2 cellular contexts compared by ENCODE assay signal in genomic region chr1:179229214-179230140, GRCh38.
TF ChIP-seq lines count a peak whose summit lies in the region.

Gene ABL2 (minus strand): TSS chr1:179229677. CDS start chr1:179229397, 280 bp downstream.

TF ChIP-seq in IMR-90, 13 proteins besides CTCF, POLR2A, EP300 and RAD21:
- TF ChIP-seq USF2 (IDR thresholded peaks at IDR 0.05; ENCODE audit: low read depth, low read length), result no peak
- no peak for TF ChIP-seq ELK1 (IDR thresholded peaks at IDR 0.05; ENCODE audit: borderline replicate concordance, low read depth, low read length)
- TF ChIP-seq MAZ (IDR thresholded peaks at IDR 0.05; ENCODE audit: borderline replicate concordance, low read depth, low read length), result no peak
- TF ChIP-seq RFX5 (IDR thresholded peaks at IDR 0.05; ENCODE audit: low read depth, low read length), result no peak
TF ChIP-seq in IMR-90: peak in this region for 0.

TF ChIP-seq in SK-N-SH, 30 proteins besides CTCF, POLR2A, EP300 and RAD21:
- TF ChIP-seq YY1 (IDR thresholded peaks at IDR 0.05; ENCODE audit: low read depth) (peak; percentile 88), CHD2 (IDR thresholded peaks at IDR 0.05; ENCODE audit: low read length, partially characterized antibody) (no peak), TCF12 (IDR thresholded peaks at IDR 0.05) (peak; percentile 2; the same call in 1 of the 2 replicates), TEAD4 (IDR thresholded peaks at IDR 0.05; ENCODE audit: borderline replicate concordance, insufficient read depth) (no peak), SIN3A (IDR thresholded peaks at IDR 0.05; ENCODE audit: borderline replicate concordance, low read depth, low read length) (peak; percentile 40; the same call in 1 of the 2 replicates), USF2 (IDR thresholded peaks at IDR 0.05; ENCODE audit: borderline replicate concordance, low read depth, low read length) (no peak), GABPA (IDR thresholded peaks at IDR 0.05; ENCODE audit: low read depth) (no peak), EZH2phosphoT487 (IDR thresholded peaks at IDR 0.05; ENCODE audit: borderline replicate concordance, low read depth) (no peak), MXI1 (IDR thresholded peaks at IDR 0.05; ENCODE audit: low read depth, low read length) (peak; percentile 36; the same call in 1 of the 2 replicates), REST (IDR thresholded peaks at IDR 0.05; ENCODE audit: low read depth, low read length) (no peak), PBX3 (IDR thresholded peaks at IDR 0.05) (no peak), JUND (IDR thresholded peaks at IDR 0.05) (no peak), TAF1 (IDR thresholded peaks at IDR 0.05; ENCODE audit: borderline replicate concordance, low read depth, low read length) (0 out of 2 replicates have a peak, but pooled peaks have one; percentile 20), MAX (IDR thresholded peaks at IDR 0.05; ENCODE audit: low read depth) (no peak)
